In the genomic region with DNA sequence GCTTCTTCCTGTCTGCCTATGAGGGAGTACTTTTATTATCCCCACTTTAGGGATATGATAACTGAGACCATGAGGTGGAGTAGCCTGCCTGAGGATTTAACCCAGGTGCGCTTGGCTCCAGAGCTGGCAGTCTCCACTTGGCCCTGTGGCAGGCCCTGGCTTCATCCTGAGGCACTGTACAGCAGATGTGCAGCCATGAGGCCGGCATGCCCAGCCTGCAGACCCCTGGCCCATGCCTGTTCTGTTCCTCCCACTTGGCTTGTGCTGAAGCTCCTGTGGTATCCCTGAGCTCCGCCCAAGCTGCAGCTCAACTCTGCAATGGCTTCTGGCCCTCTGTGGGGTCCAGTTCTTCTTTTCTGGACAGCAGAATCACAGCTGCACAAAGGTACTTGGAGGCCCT, we compare ENCODE assay signal across 7 cellular contexts.
"Had no signal": no experiment of that assay in that cellular context is flagged by ENCODE, and none has a peak within 500 bp of the region (broad histone marks: within the 10 kb centered on the region; RNA-seq: fewer than 3 reads in every experiment).

No MANE protein-coding gene starts in this region.

- H3K9me3 ChIP-seq: HAP-1 had no signal

- H3K36me3 ChIP-seq: HAP-1 had no signal

- ATAC-seq: HCT116, HepG2 had no signal

- H3K4me1 ChIP-seq: HAP-1 had no signal

- H3K4me3 ChIP-seq: GM23248, HAP-1 had no signal

- DNase-seq: GM23248, GOT3, HFFc6 had no signal

- H3K27ac ChIP-seq: GM23248, HL-60 had no signal
